In genomic region chr17:76452646-76453430, GRCh38 we compare ENCODE assay signal across 1 cellular context.
TF ChIP-seq lines count a peak whose summit lies in the region.

Gene UBE2O, minus strand, starts transcription at chr17:76453152. Its CDS starts 11 bp downstream, at chr17:76453141.

TF ChIP-seq in HepG2, 621 proteins besides CTCF, POLR2A, EP300 and RAD21 (continued from another document and continues in another):
- TF ChIP-seq CERS6 (CRISPR knock-in tag; IDR thresholded peaks at IDR 0.05) (no peak), ZNF235 (CRISPR knock-in tag; IDR thresholded peaks at IDR 0.05; ENCODE audit: borderline replicate concordance) (no peak; the same call in 1 of the 2 replicates), ZNF652 (CRISPR knock-in tag; IDR thresholded peaks at IDR 0.05; ENCODE audit: borderline replicate concordance, low read depth) (no peak), ZNF251 (CRISPR knock-in tag; IDR thresholded peaks at IDR 0.05) (no peak), ZNF569 (CRISPR knock-in tag; IDR thresholded peaks at IDR 0.05; ENCODE audit: borderline replicate concordance) (no peak; the same call in 1 of the 2 replicates), CAMTA2 (CRISPR knock-in tag; IDR thresholded peaks at IDR 0.05; ENCODE audit: borderline replicate concordance) (peak; percentile 59; the same call in 1 of the 2 replicates), RARG (CRISPR knock-in tag; IDR thresholded peaks at IDR 0.05; ENCODE audit: low read depth) (no peak), CEBPB (IDR thresholded peaks at IDR 0.05; ENCODE audit: borderline replicate concordance, low read depth, low read length) (no peak), YEATS4 (CRISPR knock-in tag; IDR thresholded peaks at IDR 0.05; ENCODE audit: borderline replicate concordance) (peak; percentile 84), ZNF737 (CRISPR knock-in tag; IDR thresholded peaks at IDR 0.05; ENCODE audit: borderline replicate concordance) (no peak), DPF2 (CRISPR knock-in tag; IDR thresholded peaks at IDR 0.05; ENCODE audit: borderline replicate concordance, low read depth) (0 out of 2 replicates have a peak, but pooled peaks have one; percentile 27), MEIS2 (CRISPR knock-in tag; IDR thresholded peaks at IDR 0.05) (no peak), ZNF430 (CRISPR knock-in tag; IDR thresholded peaks at IDR 0.05) (no peak), SMARCE1 (IDR thresholded peaks at IDR 0.05; ENCODE audit: borderline replicate concordance) (no peak), HNF1A (IDR thresholded peaks at IDR 0.05; ENCODE audit: low read depth) (no peak), HNF1A (CRISPR knock-in tag; IDR thresholded peaks at IDR 0.05; ENCODE audit: borderline replicate concordance) (0 out of 2 replicates have a peak, but pooled peaks have one; percentile 10), ZNF343 (CRISPR knock-in tag; IDR thresholded peaks at IDR 0.05) (no peak), YY1 (IDR thresholded peaks at IDR 0.05; ENCODE audit: insufficient read depth, insufficient replicate concordance, low read depth, low read length) (peak; percentile 95), NBN (conservative IDR thresholded peaks at IDR 0.05) (no peak), PCBP1 (IDR thresholded peaks at IDR 0.05; ENCODE audit: borderline replicate concordance, low read depth, low read length) (no peak), ZNF878 (CRISPR knock-in tag; IDR thresholded peaks at IDR 0.05) (no peak), MAFG (CRISPR knock-in tag; IDR thresholded peaks at IDR 0.05) (no peak), ZNF710 (CRISPR knock-in tag; IDR thresholded peaks at IDR 0.05; ENCODE audit: borderline replicate concordance) (peak; percentile 44; the same call in 1 of the 2 replicates), ZNF30 (CRISPR knock-in tag; IDR thresholded peaks at IDR 0.05) (no peak), ATF7 (IDR thresholded peaks at IDR 0.05) (no peak), ATF7 (CRISPR knock-in tag; IDR thresholded peaks at IDR 0.05) (no peak), ZNF44 (CRISPR knock-in tag; IDR thresholded peaks at IDR 0.05) (no peak), REPIN1 (CRISPR knock-in tag; IDR thresholded peaks at IDR 0.05; ENCODE audit: borderline replicate concordance, low read depth) (0 out of 2 replicates have a peak, but pooled peaks have one; percentile 10), IRX3 (CRISPR knock-in tag; IDR thresholded peaks at IDR 0.05; ENCODE audit: borderline replicate concordance, low read depth) (no peak), ZFX (CRISPR knock-in tag; IDR thresholded peaks at IDR 0.05; ENCODE audit: low read depth) (peak; percentile 93), ZNF484 (CRISPR knock-in tag; IDR thresholded peaks at IDR 0.05; ENCODE audit: borderline replicate concordance, low read depth) (no peak), MBD4 (IDR thresholded peaks at IDR 0.05; ENCODE audit: borderline replicate concordance, low read length) (no peak), ZBTB42 (CRISPR knock-in tag; IDR thresholded peaks at IDR 0.05) (no peak), SPEN (CRISPR knock-in tag; IDR thresholded peaks at IDR 0.05; ENCODE audit: low read depth) (peak; percentile 77; the same call in 1 of the 2 replicates), ZNF788 (CRISPR knock-in tag; IDR thresholded peaks at IDR 0.05; ENCODE audit: borderline replicate concordance) (no peak; the same call in 1 of the 2 replicates), ZFY (CRISPR knock-in tag; IDR thresholded peaks at IDR 0.05) (peak; percentile 94), ZNF230 (CRISPR knock-in tag; IDR thresholded peaks at IDR 0.05) (no peak; the same call in 1 of the 2 replicates), ZNF333 (CRISPR knock-in tag; IDR thresholded peaks at IDR 0.05; ENCODE audit: borderline replicate concordance) (no peak), CC2D1A (CRISPR knock-in tag; IDR thresholded peaks at IDR 0.05) (no peak), MAFK (conservative IDR thresholded peaks at IDR 0.05 in 1 of 2, IDR thresholded peaks at IDR 0.05 in 1 of 2; ENCODE audit: low read length in 2 of 2) (no peak), ZNF781 (CRISPR knock-in tag; IDR thresholded peaks at IDR 0.05; ENCODE audit: borderline replicate concordance, not compliant biosample characterization) (no peak), MAF1 (CRISPR knock-in tag; IDR thresholded peaks at IDR 0.05; ENCODE audit: borderline replicate concordance) (no peak), SSRP1 (CRISPR knock-in tag; IDR thresholded peaks at IDR 0.05) (no peak), CSRNP1 (CRISPR knock-in tag; IDR thresholded peaks at IDR 0.05) (no peak), ZBTB38 (CRISPR knock-in tag; IDR thresholded peaks at IDR 0.05) (no peak), SRSF9 (IDR thresholded peaks at IDR 0.05; ENCODE audit: borderline replicate concordance, insufficient read depth, low read depth, low read length, poor library complexity, severe bottlenecking) (no peak), ZNF670 (CRISPR knock-in tag; IDR thresholded peaks at IDR 0.05; ENCODE audit: borderline replicate concordance) (no peak), ZFP37 (CRISPR knock-in tag; IDR thresholded peaks at IDR 0.05; ENCODE audit: borderline replicate concordance) (no peak), HMGA1 (CRISPR knock-in tag; conservative IDR thresholded peaks at IDR 0.05) (no peak), ADNP (CRISPR knock-in tag; IDR thresholded peaks at IDR 0.05) (no peak), MATR3 (CRISPR knock-in tag; IDR thresholded peaks at IDR 0.05) (no peak)
- TF ChIP-seq, protein P1, sequence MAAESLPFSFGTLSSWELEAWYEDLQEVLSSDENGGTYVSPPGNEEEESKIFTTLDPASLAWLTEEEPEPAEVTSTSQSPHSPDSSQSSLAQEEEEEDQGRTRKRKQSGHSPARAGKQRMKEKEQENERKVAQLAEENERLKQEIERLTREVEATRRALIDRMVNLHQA (CRISPR knock-in tag; IDR thresholded peaks at IDR 0.05) = no peak
- TF ChIP-seq, protein P2, sequence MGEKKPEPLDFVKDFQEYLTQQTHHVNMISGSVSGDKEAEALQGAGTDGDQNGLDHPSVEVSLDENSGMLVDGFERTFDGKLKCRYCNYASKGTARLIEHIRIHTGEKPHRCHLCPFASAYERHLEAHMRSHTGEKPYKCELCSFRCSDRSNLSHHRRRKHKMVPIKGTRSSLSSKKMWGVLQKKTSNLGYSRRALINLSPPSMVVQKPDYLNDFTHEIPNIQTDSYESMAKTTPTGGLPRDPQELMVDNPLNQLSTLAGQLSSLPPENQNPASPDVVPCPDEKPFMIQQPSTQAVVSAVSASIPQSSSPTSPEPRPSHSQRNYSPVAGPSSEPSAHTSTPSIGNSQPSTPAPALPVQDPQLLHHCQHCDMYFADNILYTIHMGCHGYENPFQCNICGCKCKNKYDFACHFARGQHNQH (CRISPR knock-in tag; IDR thresholded peaks at IDR 0.05) = 0 out of 2 replicates have a peak, but pooled peaks have one; percentile 27
- TF ChIP-seq, protein P3, sequence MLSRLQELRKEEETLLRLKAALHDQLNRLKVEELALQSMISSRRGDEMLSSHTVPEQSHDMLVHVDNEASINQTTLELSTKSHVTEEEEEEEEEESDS (CRISPR knock-in tag; IDR thresholded peaks at IDR 0.05; ENCODE audit: borderline replicate concordance) = no peak
- TF ChIP-seq, protein P4, sequence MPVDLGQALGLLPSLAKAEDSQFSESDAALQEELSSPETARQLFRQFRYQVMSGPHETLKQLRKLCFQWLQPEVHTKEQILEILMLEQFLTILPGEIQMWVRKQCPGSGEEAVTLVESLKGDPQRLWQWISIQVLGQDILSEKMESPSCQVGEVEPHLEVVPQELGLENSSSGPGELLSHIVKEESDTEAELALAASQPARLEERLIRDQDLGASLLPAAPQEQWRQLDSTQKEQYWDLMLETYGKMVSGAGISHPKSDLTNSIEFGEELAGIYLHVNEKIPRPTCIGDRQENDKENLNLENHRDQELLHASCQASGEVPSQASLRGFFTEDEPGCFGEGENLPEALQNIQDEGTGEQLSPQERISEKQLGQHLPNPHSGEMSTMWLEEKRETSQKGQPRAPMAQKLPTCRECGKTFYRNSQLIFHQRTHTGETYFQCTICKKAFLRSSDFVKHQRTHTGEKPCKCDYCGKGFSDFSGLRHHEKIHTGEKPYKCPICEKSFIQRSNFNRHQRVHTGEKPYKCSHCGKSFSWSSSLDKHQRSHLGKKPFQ (CRISPR knock-in tag; IDR thresholded peaks at IDR 0.05; ENCODE audit: insufficient replicate concordance) = no peak
- TF ChIP-seq, protein P5, sequence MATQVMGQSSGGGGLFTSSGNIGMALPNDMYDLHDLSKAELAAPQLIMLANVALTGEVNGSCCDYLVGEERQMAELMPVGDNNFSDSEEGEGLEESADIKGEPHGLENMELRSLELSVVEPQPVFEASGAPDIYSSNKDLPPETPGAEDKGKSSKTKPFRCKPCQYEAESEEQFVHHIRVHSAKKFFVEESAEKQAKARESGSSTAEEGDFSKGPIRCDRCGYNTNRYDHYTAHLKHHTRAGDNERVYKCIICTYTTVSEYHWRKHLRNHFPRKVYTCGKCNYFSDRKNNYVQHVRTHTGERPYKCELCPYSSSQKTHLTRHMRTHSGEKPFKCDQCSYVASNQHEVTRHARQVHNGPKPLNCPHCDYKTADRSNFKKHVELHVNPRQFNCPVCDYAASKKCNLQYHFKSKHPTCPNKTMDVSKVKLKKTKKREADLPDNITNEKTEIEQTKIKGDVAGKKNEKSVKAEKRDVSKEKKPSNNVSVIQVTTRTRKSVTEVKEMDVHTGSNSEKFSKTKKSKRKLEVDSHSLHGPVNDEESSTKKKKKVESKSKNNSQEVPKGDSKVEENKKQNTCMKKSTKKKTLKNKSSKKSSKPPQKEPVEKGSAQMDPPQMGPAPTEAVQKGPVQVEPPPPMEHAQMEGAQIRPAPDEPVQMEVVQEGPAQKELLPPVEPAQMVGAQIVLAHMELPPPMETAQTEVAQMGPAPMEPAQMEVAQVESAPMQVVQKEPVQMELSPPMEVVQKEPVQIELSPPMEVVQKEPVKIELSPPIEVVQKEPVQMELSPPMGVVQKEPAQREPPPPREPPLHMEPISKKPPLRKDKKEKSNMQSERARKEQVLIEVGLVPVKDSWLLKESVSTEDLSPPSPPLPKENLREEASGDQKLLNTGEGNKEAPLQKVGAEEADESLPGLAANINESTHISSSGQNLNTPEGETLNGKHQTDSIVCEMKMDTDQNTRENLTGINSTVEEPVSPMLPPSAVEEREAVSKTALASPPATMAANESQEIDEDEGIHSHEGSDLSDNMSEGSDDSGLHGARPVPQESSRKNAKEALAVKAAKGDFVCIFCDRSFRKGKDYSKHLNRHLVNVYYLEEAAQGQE (IDR thresholded peaks at IDR 0.05; ENCODE audit: borderline replicate concordance in 1 of 2, low read depth in 1 of 2, low read length in 2 of 2) = no peak
